12 cellular contexts compared by ENCODE assay signal in the genomic region with DNA sequence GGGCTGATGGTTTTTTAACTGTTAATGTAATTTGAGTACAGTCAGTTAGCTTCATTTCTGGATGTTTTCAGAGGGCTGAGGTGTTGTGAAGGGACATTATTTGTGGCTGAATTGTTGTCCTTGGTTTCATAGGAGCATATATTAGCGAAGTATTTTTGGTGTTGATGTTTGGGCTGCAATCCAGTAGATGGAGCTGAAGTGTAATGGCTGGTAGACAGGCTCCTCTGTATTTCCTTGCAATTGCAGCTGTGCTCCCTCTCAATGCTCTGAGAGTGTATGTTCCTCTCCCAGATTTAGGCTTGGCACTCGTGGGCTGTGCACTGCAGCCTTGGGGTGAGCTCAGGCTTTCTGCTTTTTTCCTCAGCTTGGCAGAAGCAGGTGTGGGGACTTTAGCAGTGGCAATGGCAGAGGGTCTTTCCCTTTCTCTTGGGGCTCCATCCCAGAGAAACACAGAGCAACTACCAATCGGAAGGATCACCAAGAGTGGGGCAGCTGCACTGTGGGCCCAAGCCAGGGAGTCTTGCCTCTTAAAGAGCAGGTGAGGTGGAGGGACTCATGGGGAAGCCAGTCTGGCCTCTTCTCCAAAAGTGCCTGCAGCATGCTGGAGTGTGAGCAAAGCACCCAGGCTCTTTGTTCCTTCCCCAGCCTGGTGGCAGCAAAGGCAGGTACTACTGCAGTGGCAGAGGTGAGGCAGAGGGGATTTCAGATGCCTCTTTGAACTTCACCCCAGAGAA.
DNase-seq lines count a peak whose midpoint lies in the region; ATAC-seq and TF ChIP-seq lines count a peak whose summit lies in the region.
"Had no signal": no experiment of that assay in that cellular context is flagged by ENCODE, and none has a peak within 500 bp of the region (broad histone marks: within the 10 kb centered on the region; RNA-seq: fewer than 3 reads in every experiment).

No MANE protein-coding gene starts in this region.

- TF ChIP-seq CTCF in WERI-Rb-1 (IDR thresholded peaks at IDR 0.05; ENCODE audit: low read depth, low read length) (peak; percentile 74), adrenal gland (IDR thresholded peaks at IDR 0.05) (no peak)

- no peak overlapping the region for H3K4me3 ChIP-seq in WERI-Rb-1 (ENCODE audit: low read depth, low read length)
- H3K4me3 ChIP-seq in adrenal gland = no peak overlapping the region

- H3K27me3 ChIP-seq in WERI-Rb-1 (ENCODE audit: insufficient read depth, low read depth, severe bottlenecking) (no peaks in the 10 kb centered on the region), adrenal gland (no peaks in the 10 kb centered on the region)

- TF ChIP-seq POLR2A in adrenal gland (IDR thresholded peaks at IDR 0.05) = no peak

- H3K27ac ChIP-seq in WERI-Rb-1 (no peak overlapping the region), adrenal gland (no peak overlapping the region)

- intact Hi-C loops in left ventricle myocardium superior (cut with micrococcal nuclease) (no loop called here), adrenal gland (cut with DNase I) (no loop called here)

- H3K4me1 ChIP-seq in adrenal gland (replicated peaks in 1 of 2) = no peaks in the 10 kb centered on the region

- 57 to 83% (median 68%) methylated on average over 3 of the region's 3 CpGs for WGBS in adrenal gland, 4 donors

- no peak for ATAC-seq in left ventricle myocardium superior

- H3K36me3 ChIP-seq in WERI-Rb-1 = no peaks in the 10 kb centered on the region
- no peaks in the 10 kb centered on the region for H3K36me3 ChIP-seq in adrenal gland (replicated peaks in 1 of 2)

- peaks cover 4% of the 10 kb centered on the region for H3K9me3 ChIP-seq in WERI-Rb-1 (ENCODE audit: severe bottlenecking)
- no peaks in the 10 kb centered on the region for H3K9me3 ChIP-seq in adrenal gland (replicated peaks in 1 of 3)

- DNase-seq in DMS 273 (lab: John Stamatoyannopoulos, UW; ENCODE audit: unreplicated experiment) (peak; percentile 57), DMS 273 treated with DMSO at 0.1 percent for 48 hours (lab: John Stamatoyannopoulos, UW) (no peak), HT1080 (ENCODE audit: low read depth) (peak; percentile 28), WERI-Rb-1 (no peak), renal cortical epithelial cell (ENCODE audit: low read depth) (peak; percentile 26), NCI-H2227 treated with DMSO at 0.1 percent for 48 hours (lab: John Stamatoyannopoulos, UW) (no peak), left ventricle myocardium superior (no peak), adrenal gland (no peak)
- DNase-seq: 8988T; activated T-cell treated with anti-CD3 and anti-CD28 coated beads, Interleukin-2, amount 50 U/mL, for 48 hours; cortex of kidney; NCI-H1105 had no signal

Comparison
In these comparisons a context has a peak if more than half of its experiments do, and no peak if none do; other contexts are left out.
1. DNase-seq: peak in DMS 273 (single experiment), HT1080 (single experiment) and renal cortical epithelial cell (single experiment); none in DMS 273 treated with DMSO at 0.1 percent for 48 hours (single experiment), WERI-Rb-1 (single experiment), NCI-H2227 treated with DMSO at 0.1 percent for 48 hours (single experiment), left ventricle myocardium superior (single experiment) and adrenal gland (0 of 7).